In the genomic region with DNA sequence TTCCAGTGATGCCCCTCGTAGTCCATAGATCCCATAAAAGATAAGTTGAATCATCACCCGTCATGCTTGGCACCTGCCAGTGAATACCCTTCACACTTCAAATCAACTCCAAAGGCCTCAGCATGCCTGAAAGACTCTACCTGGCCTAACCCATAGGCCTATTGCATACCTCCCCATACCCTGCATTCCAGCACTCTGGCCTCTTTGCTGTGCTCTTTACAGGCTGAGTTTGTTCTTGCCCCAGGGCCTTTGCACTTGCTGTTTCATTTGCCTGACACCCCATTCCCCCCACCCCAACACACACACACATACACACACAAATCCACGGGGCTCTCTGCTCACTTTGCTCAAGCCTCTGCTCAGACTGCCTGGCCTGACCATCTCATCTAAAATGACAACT, we compare ENCODE assay signal across 21 cellular contexts. TPM values are rescaled to one million over a fixed set of nuclear protein-coding genes. Genes with fewer than 3 reads are reported as not detected.
DNase-seq lines count a peak whose midpoint lies in the region; ATAC-seq and TF ChIP-seq lines count a peak whose summit lies in the region.
"Had no signal": no experiment of that assay in that cellular context is flagged by ENCODE, and none has a peak within 500 bp of the region (broad histone marks: within the 10 kb centered on the region; RNA-seq: fewer than 3 reads in every experiment).

No MANE protein-coding gene starts in this region.

- H3K27ac ChIP-seq in CD4-positive, alpha-beta T cell (ENCODE audit: low read depth, low read length), result no peak overlapping the region
- H3K27ac ChIP-seq: A549 had no signal

- peak overlapping the region; percentile 54 for H3K4me3 Mint-ChIP-seq in CD4-positive, alpha-beta T cell
- H3K4me3 Mint-ChIP-seq in nephron (peak overlapping the region in 2 of 3 experiments; percentile 21 to 26), osteocyte (ENCODE audit: unreplicated experiment) (no peak overlapping the region)
- H3K4me3 Mint-ChIP-seq: CD8-positive, alpha-beta T cell; GM23338; H9; HFFc6 had no signal

- no peak overlapping the region for H3K27ac Mint-ChIP-seq in CD4-positive, alpha-beta T cell
- no peak overlapping the region for H3K27ac Mint-ChIP-seq in nephron
- no peak overlapping the region for H3K27ac Mint-ChIP-seq in osteocyte (ENCODE audit: unreplicated experiment)
- H3K27ac Mint-ChIP-seq: CD8-positive, alpha-beta T cell; GM23338; H9; HFFc6 had no signal

- no peak for DNase-seq in CD4-positive, alpha-beta T cell
- DNase-seq in osteocyte (ENCODE audit: extremely low spot score, unreplicated experiment) (peak; percentile 8), NCI-H1105 treated with DMSO at 0.1 percent for 48 hours (lab: John Stamatoyannopoulos, UW) (no peak)
- no peak for DNase-seq in effector CD8-positive, alpha-beta T cell (lab: John Stamatoyannopoulos, UW)
- DNase-seq: 8988T; ACHN; C1 segment of cervical spinal cord; Caco-2; CD8-positive, alpha-beta T cell; DMS153; DND-41; GDM1; H9; HFFc6 had no signal

- CTCF ChIA-PET in CD4-positive, alpha-beta T cell (lab: Charles Lee), result no interaction called here

- intact Hi-C loops in CD4-positive, alpha-beta T cell (cut with DNase I, micrococcal nuclease), result no loop called here

- H3K9me3 ChIP-seq in CD4-positive, alpha-beta T cell (ENCODE audit: control insufficient read depth, low read length), result no peaks in the 10 kb centered on the region
- H3K9me3 ChIP-seq: A549, Caco-2 had no signal

- TF ChIP-seq RAD21 in Ishikawa (IDR thresholded peaks at IDR 0.05; ENCODE audit: low read depth), result no peak

- peaks cover 17% of the 10 kb centered on the region for H3K4me1 Mint-ChIP-seq in CD4-positive, alpha-beta T cell (ENCODE audit: low read depth)
- H3K4me1 Mint-ChIP-seq in nephron (peaks cover 8% of the 10 kb centered on the region), osteocyte (ENCODE audit: unreplicated experiment) (peaks cover 12% of the 10 kb centered on the region)

- H3K27me3 Mint-ChIP-seq in CD4-positive, alpha-beta T cell, result no peaks in the 10 kb centered on the region
- H3K27me3 Mint-ChIP-seq in nephron (ENCODE audit: low read depth) (peaks cover 21% of the 10 kb centered on the region), osteocyte (ENCODE audit: unreplicated experiment) (peaks cover 2% of the 10 kb centered on the region)

- H3K9me3 Mint-ChIP-seq in CD4-positive, alpha-beta T cell, result no peaks in the 10 kb centered on the region
- no peaks in the 10 kb centered on the region for H3K9me3 Mint-ChIP-seq in nephron
- H3K9me3 Mint-ChIP-seq in osteocyte (ENCODE audit: unreplicated experiment), result no peaks in the 10 kb centered on the region
- H3K9me3 Mint-ChIP-seq: CD8-positive, alpha-beta T cell; H9; HFFc6 had no signal

- no peaks in the 10 kb centered on the region for H3K36me3 Mint-ChIP-seq in CD4-positive, alpha-beta T cell (ENCODE audit: low read depth)
- H3K36me3 Mint-ChIP-seq in nephron (ENCODE audit: low read depth) (no peaks in the 10 kb centered on the region), osteocyte (ENCODE audit: unreplicated experiment) (no peaks in the 10 kb centered on the region)

- no peak for TF ChIP-seq CTCF in CD4-positive, alpha-beta T cell (IDR thresholded peaks at IDR 0.05)
- TF ChIP-seq CTCF in nephron (IDR thresholded peaks at IDR 0.05; ENCODE audit: unreplicated experiment in 3 of 3) (no peak), osteocyte (IDR thresholded peaks at IDR 0.05) (no peak)

- no peaks in the 10 kb centered on the region for H3K27me3 ChIP-seq in CD4-positive, alpha-beta T cell (ENCODE audit: control insufficient read depth, insufficient read depth, low read length)

- TF ChIP-seq EP300 in Ishikawa (IDR thresholded peaks at IDR 0.05; ENCODE audit: borderline replicate concordance), result no peak

- no peak for ATAC-seq in CD4-positive, alpha-beta T cell (ENCODE audit: poor library complexity)
- ATAC-seq in GM18511 (IDR thresholded peaks at IDR 0.05; ENCODE audit: unreplicated experiment), result no peak
- ATAC-seq: A549; CD8-positive, alpha-beta T cell; GM12878; GM23338; HCT116 had no signal

- POLR2A ChIA-PET in CD4-positive, alpha-beta T cell (lab: Charles Lee), result no interaction called here

TF ChIP-seq in Ishikawa, 13 proteins besides CTCF, POLR2A, EP300 and RAD21:
- no peak for TF ChIP-seq ZBTB7A (IDR thresholded peaks at IDR 0.05; ENCODE audit: low read depth)
- 0 out of 2 replicates have a peak, but pooled peaks have one; percentile 14 for TF ChIP-seq TEAD4 (IDR thresholded peaks at IDR 0.05)

RNA-seq across cellular contexts. Expression of gene GFOD1, which starts 3.0 kb away (rescaled TPM):
- 1 to 10 TPM; 1.3 to 2.0 TPM for total RNA-seq in CD4-positive, alpha-beta T cell
- 0.65 and 0.89 TPM in 2 replicates for total RNA-seq in osteocyte
